ENCODE assay signal across 10 cellular contexts in the genomic region with DNA sequence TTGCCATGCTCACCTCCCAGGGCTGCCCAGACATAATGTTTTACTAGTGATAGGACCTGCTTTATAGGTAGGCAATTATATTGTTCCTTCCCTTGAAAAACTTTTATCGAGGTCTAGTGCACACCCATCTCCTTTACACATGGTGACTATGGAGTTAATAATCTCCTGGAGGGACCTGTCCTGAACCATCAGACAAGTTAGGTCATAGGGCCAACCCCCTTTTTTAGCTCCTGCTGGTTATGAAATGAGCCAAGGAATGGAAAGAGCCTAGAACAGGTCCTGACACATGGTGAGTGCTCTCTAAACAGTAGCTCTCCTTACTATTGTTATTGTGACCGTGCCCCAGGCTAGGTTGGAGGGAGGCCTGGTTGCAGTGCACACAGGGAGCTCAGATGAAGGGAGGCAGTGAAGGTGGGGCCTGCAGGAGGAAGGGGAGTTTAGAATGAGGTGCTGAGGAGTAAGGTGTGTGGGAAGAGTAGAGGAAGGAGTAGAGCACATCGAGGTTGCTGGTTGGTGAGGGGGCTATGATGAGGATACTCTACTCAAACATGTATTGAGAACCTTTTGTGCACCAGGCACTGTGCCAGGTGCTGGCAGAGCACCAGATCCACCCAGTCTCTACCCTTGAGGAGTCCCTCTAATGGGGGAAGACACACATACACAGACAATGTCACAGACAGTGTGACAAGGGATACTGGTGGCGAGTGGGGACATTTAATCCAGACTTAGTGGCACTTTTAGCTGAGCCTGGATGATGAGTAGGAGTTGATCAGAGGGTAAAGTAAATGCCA. TPM values are rescaled to one million over a fixed set of nuclear protein-coding genes. Genes with fewer than 3 reads are reported as not detected.
DNase-seq lines count a peak whose midpoint lies in the region; TF ChIP-seq lines count a peak whose summit lies in the region.
"Had no signal": no experiment of that assay in that cellular context is flagged by ENCODE, and none has a peak within 500 bp of the region (broad histone marks: within the 10 kb centered on the region; RNA-seq: fewer than 3 reads in every experiment).

No MANE protein-coding gene starts in this region.

- no peak for TF ChIP-seq POLR2A in breast epithelium (IDR thresholded peaks at IDR 0.05)

- CTCF ChIA-PET in CD4-positive, alpha-beta memory T cell (lab: Charles Lee; ENCODE audit: partially characterized antibody): interaction anchor here (0.7 to 18.7 kb wide), 7 partner anchors 7 to 893 kb away, joined by 3 to 716 read pairs (median 10); partner anchors contain the start of gene LMNA

- peaks cover 0 to 4% of the 10 kb centered on the region in 2 donors for H3K36me3 Mint-ChIP-seq in CD4-positive, alpha-beta memory T cell

- peak overlapping the region; percentile 38 for H3K9ac ChIP-seq in mucosa of stomach (ENCODE audit: low read length)

- no peak for TF ChIP-seq RAD21 in Ishikawa (IDR thresholded peaks at IDR 0.05; ENCODE audit: low read depth)

- POLR2A ChIA-PET in CD4-positive, alpha-beta memory T cell (lab: Charles Lee; ENCODE audit: partially characterized antibody): interaction anchor here (19.7 kb wide), 1 partner anchor 22 kb away, joined by 527 read pairs; the partner anchor contains the start of gene LMNA

- H3K27me3 Mint-ChIP-seq in CD4-positive, alpha-beta memory T cell: peaks cover 0 to 4% of the 10 kb centered on the region in 2 donors

- peaks cover 64% of the 10 kb centered on the region for H3K4me1 ChIP-seq in CD4-positive, alpha-beta memory T cell (ENCODE audit: insufficient read depth, low read length)
- H3K4me1 ChIP-seq in breast epithelium (peaks cover 34 to 42% of the 10 kb centered on the region in 2 donors), mucosa of stomach (ENCODE audit: control insufficient read depth, insufficient read depth, low read length) (peaks cover 66% of the 10 kb centered on the region)

- no peaks in the 10 kb centered on the region for H3K27me3 ChIP-seq in CD4-positive, alpha-beta memory T cell (ENCODE audit: insufficient read depth, low read length)
- no peaks in the 10 kb centered on the region for H3K27me3 ChIP-seq in breast epithelium
- no peaks in the 10 kb centered on the region for H3K27me3 ChIP-seq in mucosa of stomach (ENCODE audit: control insufficient read depth, insufficient read depth, low read length)

- H3K4me3 Mint-ChIP-seq in CD4-positive, alpha-beta memory T cell: peak overlapping the region in 1 of 8 donors; percentile 40

- H3K27ac ChIP-seq in CD4-positive, alpha-beta memory T cell (ENCODE audit: low read depth, low read length): no peak overlapping the region
- H3K27ac ChIP-seq in breast epithelium: peak overlapping the region; percentile 65 to 99

- no peaks in the 10 kb centered on the region for H3K36me3 ChIP-seq in CD4-positive, alpha-beta memory T cell (ENCODE audit: insufficient read depth, low read length)
- no peaks in the 10 kb centered on the region for H3K36me3 ChIP-seq in breast epithelium
- no peaks in the 10 kb centered on the region for H3K36me3 ChIP-seq in mucosa of stomach (ENCODE audit: control insufficient read depth, insufficient read depth, low read length)

- H3K4me3 ChIP-seq in CD4-positive, alpha-beta memory T cell (ENCODE audit: low read length in 2 of 2): no peak overlapping the region
- H3K4me3 ChIP-seq in breast epithelium (no peak overlapping the region), mucosa of stomach (ENCODE audit: low read length) (no peak overlapping the region)

- intact Hi-C loops in CD4-positive, alpha-beta memory T cell (cut with micrococcal nuclease): no loop called here
- intact Hi-C loops in breast epithelium (cut with DNase I; ENCODE audit: low total_unique reads): no loop called here

- no peak for TF ChIP-seq EP300 in Ishikawa (IDR thresholded peaks at IDR 0.05; ENCODE audit: borderline replicate concordance)

- DNase-seq in CD4-positive, alpha-beta memory T cell: no peak
- no peak for DNase-seq in breast epithelium (ENCODE audit: low spot score in 2 of 2)
- no peak for DNase-seq in NCI-H774 (lab: John Stamatoyannopoulos, UW)
- DNase-seq in cortex of kidney (lab: John Stamatoyannopoulos, UW): no peak
- no peak for DNase-seq in MV-4-11 (lab: John Stamatoyannopoulos, UW)
- no peak for DNase-seq in dermis blood vessel endothelial cell
- DNase-seq: NCI-H510A treated with DMSO at 0.1 percent for 48 hours; stimulated activated CD4-positive, alpha-beta T cell treated with anti-CD3 and anti-CD28 coated beads, Interleukin-4, amount 100 ng/mL, for 24 hours had no signal

- peaks cover 0 to 3% (median 0%) of the 10 kb centered on the region in 8 donors for H3K9me3 Mint-ChIP-seq in CD4-positive, alpha-beta memory T cell

- peaks cover 64 to 91% (median 73%) of the 10 kb centered on the region in 4 donors for H3K4me1 Mint-ChIP-seq in CD4-positive, alpha-beta memory T cell

- H3K9me3 ChIP-seq in CD4-positive, alpha-beta memory T cell (ENCODE audit: control insufficient read depth in 1 of 2, low read length in 2 of 2): no peaks in the 10 kb centered on the region
- H3K9me3 ChIP-seq in breast epithelium (no peaks in the 10 kb centered on the region), mucosa of stomach (ENCODE audit: control insufficient read depth, low read length) (no peaks in the 10 kb centered on the region)

- H3K27ac Mint-ChIP-seq in CD4-positive, alpha-beta memory T cell: peak overlapping the region; percentile 26 to 100 (median 92)

- TF ChIP-seq CTCF in breast epithelium (IDR thresholded peaks at IDR 0.05): no peak

TF ChIP-seq in Ishikawa, 13 proteins besides CTCF, POLR2A, EP300 and RAD21:
- TF ChIP-seq NFIC (IDR thresholded peaks at IDR 0.05) (peak; percentile 50), ZBTB7A (IDR thresholded peaks at IDR 0.05; ENCODE audit: low read depth) (no peak), TCF12 (IDR thresholded peaks at IDR 0.05; ENCODE audit: low read depth) (peak; percentile 45; the same call in 1 of the 2 replicates)

RNA-seq across cellular contexts. Expression of gene LMNA, which starts 14.1 kb away (rescaled TPM):
- 10 to 100 TPM; 29.7 to 33.8 TPM for total RNA-seq in CD4-positive, alpha-beta memory T cell
- polyA plus RNA-seq in CD4-positive, alpha-beta memory T cell: 10 to 100 TPM; 19.1 to 47.1 TPM
- total RNA-seq in breast epithelium: 100 to 1,000 TPM; 292 to 367 (median 319) TPM
- 502 and 945 TPM in 2 replicates for total RNA-seq in dermis blood vessel endothelial cell

RNA-seq across cellular contexts. Expression of gene MEX3A, which starts 18.1 kb away (rescaled TPM):
- not detected for total RNA-seq in CD4-positive, alpha-beta memory T cell
- polyA plus RNA-seq in CD4-positive, alpha-beta memory T cell: not detected
- 1 to 10 TPM in 2 of 3 donors, under 1 TPM in 1; 0.32 to 1.3 (median 1.3) TPM for total RNA-seq in breast epithelium
- total RNA-seq in dermis blood vessel endothelial cell: 4.8 and 8.8 TPM in 2 replicates

RNA-seq across cellular contexts. Expression of gene RAB25, which starts 39.4 kb away (rescaled TPM):
- 1 to 10 TPM in 1 of 2 experiments, under 1 TPM in 1; 0.53 to 1.5 TPM for total RNA-seq in CD4-positive, alpha-beta memory T cell
- polyA plus RNA-seq in CD4-positive, alpha-beta memory T cell: 1 to 10 TPM; 5.9 to 6.6 TPM
- total RNA-seq in breast epithelium: 10 to 100 TPM in 2 of 3 donors, not detected in 1; 40.3 to 68.6 TPM
- total RNA-seq in dermis blood vessel endothelial cell: not detected in 2 replicates

RNA-seq across cellular contexts. Expression of gene LAMTOR2, which starts 45.8 kb away (rescaled TPM):
- 10 to 100 TPM; 33.0 to 35.5 TPM for total RNA-seq in CD4-positive, alpha-beta memory T cell
- 100 to 1,000 TPM; 136 to 151 TPM for polyA plus RNA-seq in CD4-positive, alpha-beta memory T cell
- total RNA-seq in breast epithelium: 10 to 100 TPM; 60.7 to 75.5 (median 69.8) TPM
- total RNA-seq in dermis blood vessel endothelial cell: 69.3 and 103 TPM in 2 replicates

RNA-seq across cellular contexts. Expression of gene UBQLN4, which starts 46.8 kb away (rescaled TPM):
- 10 to 100 TPM; 38.0 to 39.5 TPM for total RNA-seq in CD4-positive, alpha-beta memory T cell
- 10 to 100 TPM in 1 of 2 donors, 1 to 10 TPM in 1; 8.9 to 12.7 TPM for polyA plus RNA-seq in CD4-positive, alpha-beta memory T cell
- total RNA-seq in breast epithelium (10 to 100 TPM; 22.1 to 27.1 (median 23.3) TPM), dermis blood vessel endothelial cell (16.3 and 23.4 TPM in 2 replicates)

Comparison
In these comparisons a context has a peak if more than half of its experiments do, and no peak if none do; other contexts are left out.
1. RNA of gene LMNA, which starts 14.1 kb away (total RNA-seq): 502 to 945 TPM in dermis blood vessel endothelial cell and 292 to 367 TPM in breast epithelium; 29.7 to 33.8 TPM in CD4-positive, alpha-beta memory T cell; every median in the first group is over 4 times any median in the second.